In the genomic region with DNA sequence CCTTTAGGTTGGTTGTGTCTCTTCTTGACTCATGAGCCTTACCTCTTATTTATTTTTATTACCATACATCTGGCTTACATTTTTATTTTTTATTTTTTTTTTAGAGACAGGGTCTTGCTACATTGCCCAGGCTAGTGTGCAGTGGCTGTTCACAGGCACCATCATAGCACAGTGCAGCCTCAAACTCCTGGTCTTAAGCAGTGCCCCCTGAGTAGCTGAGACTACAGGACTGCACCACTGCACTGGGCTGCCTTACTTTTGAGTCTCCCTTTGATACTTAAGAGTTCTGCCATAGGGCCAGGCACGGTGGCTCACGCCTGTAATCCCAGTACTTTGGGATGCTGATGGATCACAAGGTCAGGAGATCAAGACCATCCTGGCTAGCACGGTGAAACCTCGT, we compare ENCODE assay signal across 17 cellular contexts.
A peak's percentile ranks its signal among the peaks of the same experiment; 100 is the strongest.
DNase-seq lines count a peak whose midpoint lies in the region; ATAC-seq, FAIRE-seq and TF ChIP-seq lines count a peak whose summit lies in the region.
"Had no signal": no experiment of that assay in that cellular context is flagged by ENCODE, and none has a peak within 500 bp of the region (broad histone marks: within the 10 kb centered on the region; RNA-seq: fewer than 3 reads in every experiment).

No MANE protein-coding gene starts in this region.

- TF ChIP-seq CTCF in heart left ventricle (IDR thresholded peaks at IDR 0.05) = no peak
- TF ChIP-seq CTCF in esophagus muscularis mucosa (IDR thresholded peaks at IDR 0.05) = no peak
- no peak for TF ChIP-seq CTCF in pancreas (IDR thresholded peaks at IDR 0.05)
- TF ChIP-seq CTCF in uterus (IDR thresholded peaks at IDR 0.05) = no peak

- H3K4me1 ChIP-seq in heart left ventricle = peaks cover 5 to 70% (median 56%) of the 10 kb centered on the region in 12 donors
- H3K4me1 ChIP-seq in esophagus muscularis mucosa = peaks cover 55 to 73% (median 67%) of the 10 kb centered on the region in 4 donors
- H3K4me1 ChIP-seq in pancreas = peaks cover 29 to 51% (median 36%) of the 10 kb centered on the region in 3 donors
- H3K4me1 ChIP-seq in uterus = peaks cover 6 to 14% of the 10 kb centered on the region in 2 donors

- no peak for TF ChIP-seq EP300 in esophagus muscularis mucosa (IDR thresholded peaks at IDR 0.05)

- peaks cover 0 to 22% (median 5%) of the 10 kb centered on the region in 9 donors for H3K36me3 ChIP-seq in heart left ventricle
- H3K36me3 ChIP-seq in esophagus muscularis mucosa = peaks cover 0 to 20% (median 2%) of the 10 kb centered on the region in 4 donors
- H3K36me3 ChIP-seq in pancreas = no peaks in the 10 kb centered on the region
- H3K36me3 ChIP-seq in uterus = no peaks in the 10 kb centered on the region

- H3K27ac ChIP-seq in heart left ventricle (peak overlapping the region; percentile 2 to 88 (median 52)), esophagus muscularis mucosa (replicated peaks in 1 of 4) (peak overlapping the region; percentile 59 to 69 (median 62)), pancreas (peak overlapping the region; percentile 38 to 92 (median 74)), uterus (peak overlapping the region; percentile 47 to 70)
- H3K27ac ChIP-seq: SJCRH30 had no signal

- intact Hi-C loops in heart left ventricle (cut with DNase I) = loop anchor here in 1 of 10 donors (5.0 kb wide), 1 partner anchor 44 kb away; no protein-coding TSS in a partner anchor
- intact Hi-C loops in left ventricle myocardium superior (cut with micrococcal nuclease) = no loop called here
- intact Hi-C loops in esophagus muscularis mucosa (cut with DNase I) = no loop called here
- intact Hi-C loops in pancreas (cut with DNase I) = no loop called here
- intact Hi-C loops in uterus (cut with DNase I; ENCODE audit: low total_unique reads) = no loop called here

- no peaks in the 10 kb centered on the region for H3K27me3 ChIP-seq in heart left ventricle
- no peaks in the 10 kb centered on the region for H3K27me3 ChIP-seq in esophagus muscularis mucosa
- H3K27me3 ChIP-seq in pancreas = no peaks in the 10 kb centered on the region
- H3K27me3 ChIP-seq in uterus = no peaks in the 10 kb centered on the region
- H3K27me3 ChIP-seq: SJCRH30 had no signal

- DNase-seq in heart left ventricle = no peak
- no peak for DNase-seq in left ventricle myocardium superior
- no peak for DNase-seq in esophagus muscularis mucosa (ENCODE audit: extremely low spot score)
- DNase-seq in pancreas = no peak
- DNase-seq in uterus = no peak
- DNase-seq in NCI-H226 = no peak
- DNase-seq in AG08396 (ENCODE audit: low spot score) = no peak
- DNase-seq in NCI-H2081 (lab: John Stamatoyannopoulos, UW) = no peak
- DNase-seq: activated CD4-positive, CD25-positive, alpha-beta regulatory T cell treated with anti-CD3 and anti-CD28 coated beads, Interleukin-2, amount 50 U/mL, for 72 hours; activated effector memory CD4-positive, alpha-beta T cell treated with Interleukin-2 at 50 U/mL for 16 hours; amniotic stem cell; mesendoderm; MM.1S; stimulated activated naive CD8-positive, alpha-beta T cell treated with anti-CD3 and anti-CD28 coated beads, Interleukin-15, amount 100 ng/mL, for 72 hours; T-helper 2 cell had no signal

- H3K4me3 ChIP-seq in heart left ventricle = no peak overlapping the region
- H3K4me3 ChIP-seq in esophagus muscularis mucosa = no peak overlapping the region
- no peak overlapping the region for H3K4me3 ChIP-seq in pancreas
- no peak overlapping the region for H3K4me3 ChIP-seq in uterus
- H3K4me3 ChIP-seq: GM12878, SJCRH30 had no signal

- 58 to 73% (median 68%) methylated on average over 4 of the region's 4 CpGs for WGBS in heart left ventricle, 4 donors
- WGBS in esophagus muscularis mucosa = 68% methylated on average over 4 of the region's 4 CpGs
- WGBS in pancreas, 2 donors = 64 to 73% methylated on average over 4 of the region's 4 CpGs

- H3K9me3 ChIP-seq in heart left ventricle (no peaks in the 10 kb centered on the region), esophagus muscularis mucosa (no peaks in the 10 kb centered on the region), pancreas (no peaks in the 10 kb centered on the region), uterus (no peaks in the 10 kb centered on the region)
- H3K9me3 ChIP-seq: SJCRH30 had no signal

- TF ChIP-seq POLR2A in heart left ventricle (IDR thresholded peaks at IDR 0.05) = no peak
- TF ChIP-seq POLR2A in esophagus muscularis mucosa (IDR thresholded peaks at IDR 0.05; ENCODE audit: low read depth) = no peak
- no peak for TF ChIP-seq POLR2A in uterus (IDR thresholded peaks at IDR 0.05)

- no peak for FAIRE-seq in pancreas (lab: Jason Lieb, UNC)
- FAIRE-seq: GM12878 had no signal

- no peak for ATAC-seq in heart left ventricle
- ATAC-seq in left ventricle myocardium superior = no peak
- no peak for ATAC-seq in pancreas
- ATAC-seq: GM12878; stimulated activated naive CD8-positive, alpha-beta T cell treated with anti-CD3 and anti-CD28 coated beads, Interleukin-15, amount 100 ng/mL, for 72 hours had no signal
